ENCODE assay signal across 8 cellular contexts in the genomic region with DNA sequence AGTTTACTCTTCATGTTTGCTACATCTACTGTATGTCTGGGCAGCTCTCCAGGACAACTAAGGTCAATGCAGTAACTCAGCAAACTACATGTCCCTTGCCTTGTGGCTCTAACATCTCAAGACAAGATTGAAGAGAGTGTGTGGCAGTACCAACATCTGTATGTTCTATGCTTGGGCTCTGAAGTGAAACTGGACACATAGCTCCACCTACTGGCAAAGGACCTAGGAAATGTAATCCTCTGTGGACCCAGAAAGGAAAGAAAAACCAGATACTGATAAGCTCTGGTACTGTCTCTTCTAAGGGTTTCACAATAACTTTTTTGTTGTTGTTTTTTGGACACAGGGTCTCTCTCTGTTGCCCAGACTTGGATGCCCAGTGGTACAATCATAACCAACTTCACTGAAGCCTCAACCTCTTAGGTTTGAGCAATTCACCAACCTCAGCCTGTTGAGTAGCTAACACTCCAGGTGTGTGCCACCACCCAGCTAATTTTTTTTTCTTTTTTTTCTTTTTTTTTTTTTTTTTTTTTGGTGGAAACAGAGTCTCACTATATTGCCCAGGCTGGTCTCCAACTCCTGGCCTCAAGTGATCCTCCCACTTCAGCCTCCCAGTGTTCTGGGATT.
DNase-seq lines count a peak whose midpoint lies in the region; ATAC-seq and TF ChIP-seq lines count a peak whose summit lies in the region.

No MANE protein-coding gene starts in this region.

- DNase-seq in GM06990 (ENCODE audit: extremely low read depth, insufficient read length) (no peak), HT-29 (ENCODE audit: low spot score) (peak; percentile 86), OCI-M2 (lab: John Stamatoyannopoulos, UW; ENCODE audit: unreplicated experiment) (peak; percentile 10), Right ventricle myocardium superior (no peak), pulmonary artery endothelial cell (ENCODE audit: low read depth, low spot score) (peak; percentile 27), NCI-H187 treated with DMSO at 0.1 percent for 48 hours (lab: John Stamatoyannopoulos, UW) (no peak)
- peak; percentile 47 for DNase-seq in activated naive CD4-positive, alpha-beta T cell treated with anti-CD3 and anti-CD28 coated beads, Interleukin-2, amount 50 U/mL, for 16 hours

- peak; percentile 75 for TF ChIP-seq CTCF in GM06990 (IDR thresholded peaks at IDR 0.05; ENCODE audit: insufficient read depth, low read length, poor library complexity, severe bottlenecking)

- ATAC-seq in GM21529 (IDR thresholded peaks at IDR 0.05; ENCODE audit: unreplicated experiment) (peak; percentile 96), Right ventricle myocardium superior (ENCODE audit: poor library complexity) (peak; percentile 96)

- H3K27me3 ChIP-seq in GM06990 (replicated peaks; ENCODE audit: control insufficient read depth, insufficient read depth, low read length): no peaks in the 10 kb centered on the region

- H3K4me3 ChIP-seq in GM06990 (replicated peaks; ENCODE audit: low read depth, low read length): no peak overlapping the region

- H3K36me3 ChIP-seq in GM06990 (ENCODE audit: control insufficient read depth, insufficient read depth, low read length): no peaks in the 10 kb centered on the region

- intact Hi-C loops in Right ventricle myocardium superior (cut with DNase I): loop anchor here (10.0 kb wide), 3 partner anchors 103 to 1163 kb away; no protein-coding TSS in a partner anchor

Comparison
In these comparisons a context has a peak if more than half of its experiments do, and no peak if none do; other contexts are left out.
1. DNase-seq: peak in HT-29 (single experiment), OCI-M2 (single experiment), activated naive CD4-positive, alpha-beta T cell treated with anti-CD3 and anti-CD28 coated beads, Interleukin-2, amount 50 U/mL, for 16 hours (single experiment) and pulmonary artery endothelial cell (single experiment); none in GM06990 (single experiment), Right ventricle myocardium superior (single experiment) and NCI-H187 treated with DMSO at 0.1 percent for 48 hours (single experiment).